In the genomic region with DNA sequence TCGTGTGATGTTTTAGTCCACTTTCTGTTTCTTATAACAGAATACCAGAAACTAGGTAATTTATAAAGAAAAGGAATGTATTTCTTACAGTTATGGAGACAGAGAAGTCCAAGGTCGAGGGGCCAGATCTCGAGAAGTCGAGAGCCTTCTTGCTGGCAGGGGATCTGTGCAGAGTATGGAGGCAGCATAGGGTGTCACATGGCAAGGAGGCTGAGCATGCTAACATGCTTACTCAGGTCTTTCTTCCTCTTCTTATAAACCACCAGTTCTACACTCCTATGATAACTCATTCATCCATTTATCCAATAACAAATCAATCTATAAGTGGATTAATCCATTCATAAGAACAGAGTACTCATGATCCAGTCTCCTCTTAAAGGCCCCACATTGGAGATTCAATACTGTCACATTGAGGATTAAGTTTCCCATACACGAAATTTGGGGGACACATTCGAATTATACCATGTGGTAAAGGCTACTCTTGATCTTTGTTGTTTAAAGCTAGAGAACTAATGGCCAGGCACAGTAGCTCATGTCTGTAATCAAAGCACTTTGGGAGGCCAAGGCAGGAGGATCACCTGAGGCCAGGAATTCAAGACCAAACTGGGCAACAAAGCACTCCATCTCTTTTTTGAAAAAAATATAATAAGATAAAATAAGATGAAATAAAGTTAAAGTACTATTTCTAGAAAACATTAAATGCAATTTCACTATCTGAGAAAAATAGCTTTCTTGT, we compare ENCODE assay signal across 9 cellular contexts. TPM values are rescaled to one million over a fixed set of nuclear protein-coding genes. Genes with fewer than 3 reads are reported as not detected.
A peak's percentile ranks its signal among the peaks of the same experiment; 100 is the strongest.
DNase-seq lines count a peak whose midpoint lies in the region; ATAC-seq and TF ChIP-seq lines count a peak whose summit lies in the region.
"Had no signal": no experiment of that assay in that cellular context is flagged by ENCODE, and none has a peak within 500 bp of the region (broad histone marks: within the 10 kb centered on the region; RNA-seq: fewer than 3 reads in every experiment).

No MANE protein-coding gene starts in this region.

- H3K27ac ChIP-seq in DOHH2 (ENCODE audit: low read depth, low read length): no peak overlapping the region
- H3K27ac ChIP-seq: thyroid gland had no signal

- peaks cover 67% of the 10 kb centered on the region for H3K79me2 ChIP-seq in DOHH2 (ENCODE audit: control insufficient read depth, low read length)

- H3K36me3 Mint-ChIP-seq in natural killer cell treated with Interleukin-12 subunit alpha and Interleukin-12 subunit beta and Interleukin-15 and Interleukin-18, amount 100 ng/mL, for 72 hours: peaks cover 19% of the 10 kb centered on the region

- peak; percentile 30 for DNase-seq in MG63
- DNase-seq in amniotic epithelial cell (ENCODE audit: low read depth): peak; percentile 50
- no peak for DNase-seq in natural killer cell treated with Interleukin-12 subunit alpha and Interleukin-12 subunit beta and Interleukin-15 and Interleukin-18, amount 100 ng/mL, for 72 hours (ENCODE audit: low spot score)
- no peak for DNase-seq in stimulated activated CD8-positive, alpha-beta memory T cell treated with anti-CD3 and anti-CD28 coated beads, Interleukin-4, amount 100 ng/mL, for 48 hours
- no peak for DNase-seq in ureter (ENCODE audit: low spot score)
- DNase-seq in NCI-H1092 treated with DMSO at 0.1 percent for 48 hours (lab: John Stamatoyannopoulos, UW): no peak
- no peak for DNase-seq in germinal center (ENCODE audit: low spot score)
- DNase-seq: thyroid gland had no signal

- H4K20me1 ChIP-seq in DOHH2 (ENCODE audit: control insufficient read depth, insufficient read depth, low read depth, low read length): peaks cover 9% of the 10 kb centered on the region

- H3K36me3 ChIP-seq in DOHH2 (ENCODE audit: control insufficient read depth, low read length): peaks cover 41% of the 10 kb centered on the region
- peaks cover 37% of the 10 kb centered on the region for H3K36me3 ChIP-seq in MG63
- H3K36me3 ChIP-seq: thyroid gland had no signal

- no peak for TF ChIP-seq CTCF in DOHH2 (IDR thresholded peaks at IDR 0.05; ENCODE audit: low read depth, low read length, poor library complexity, severe bottlenecking)

- peaks cover 27% of the 10 kb centered on the region for H3K4me1 ChIP-seq in DOHH2 (ENCODE audit: control insufficient read depth, low read length)

- H3K4me3 Mint-ChIP-seq in natural killer cell treated with Interleukin-12 subunit alpha and Interleukin-12 subunit beta and Interleukin-15 and Interleukin-18, amount 100 ng/mL, for 72 hours: peak overlapping the region; percentile 99

- H3K27ac Mint-ChIP-seq in natural killer cell treated with Interleukin-12 subunit alpha and Interleukin-12 subunit beta and Interleukin-15 and Interleukin-18, amount 100 ng/mL, for 72 hours: peak overlapping the region; percentile 29 to 99

- no peaks in the 10 kb centered on the region for H3K27me3 Mint-ChIP-seq in natural killer cell treated with Interleukin-12 subunit alpha and Interleukin-12 subunit beta and Interleukin-15 and Interleukin-18, amount 100 ng/mL, for 72 hours

- peak overlapping the region; percentile 71 for H3K4me2 ChIP-seq in DOHH2 (ENCODE audit: low read length)

- peaks cover 47 to 61% of the 10 kb centered on the region in 2 donors for H3K4me1 Mint-ChIP-seq in natural killer cell treated with Interleukin-12 subunit alpha and Interleukin-12 subunit beta and Interleukin-15 and Interleukin-18, amount 100 ng/mL, for 72 hours (ENCODE audit: low read depth in 2 of 2)

- no peaks in the 10 kb centered on the region for H3K9me2 ChIP-seq in DOHH2 (replicated peaks; ENCODE audit: control insufficient read depth, low read length)

- H3K4me3 ChIP-seq in DOHH2 (ENCODE audit: low read length) (peak overlapping the region; percentile 97), MG63 (peak overlapping the region; percentile 97)

- H3F3A ChIP-seq in DOHH2 (ENCODE audit: control insufficient read depth, insufficient read depth): no peaks in the 10 kb centered on the region

- no peaks in the 10 kb centered on the region for H3K9me3 Mint-ChIP-seq in natural killer cell treated with Interleukin-12 subunit alpha and Interleukin-12 subunit beta and Interleukin-15 and Interleukin-18, amount 100 ng/mL, for 72 hours

- no peaks in the 10 kb centered on the region for H3K27me3 ChIP-seq in DOHH2 (ENCODE audit: control insufficient read depth, low read length)
- no peaks in the 10 kb centered on the region for H3K27me3 ChIP-seq in MG63
- H3K27me3 ChIP-seq: thyroid gland had no signal

- ATAC-seq in natural killer cell treated with Interleukin-12 subunit alpha and Interleukin-12 subunit beta and Interleukin-15 and Interleukin-18, amount 100 ng/mL, for 72 hours: no peak

- 0 out of 2 replicates have a peak, but pooled peaks cover 4% of the 10 kb centered on the region for H3K9me3 ChIP-seq in DOHH2 (ENCODE audit: control insufficient read depth, insufficient read depth, low read length)
- H3K9me3 ChIP-seq in MG63: peaks cover 9% of the 10 kb centered on the region
- H3K9me3 ChIP-seq: thyroid gland had no signal

RNA-seq across cellular contexts. Expression of gene GOPC, which starts 2.1 kb away (rescaled TPM):
- 15.4 and 18.5 TPM in 2 replicates for total RNA-seq in MG63 (2014; rRNA removed; shearing (Covaris generic); ENCODE audit: low replicate concordance)
- 10 to 100 TPM; 19.0 to 21.6 TPM for total RNA-seq in natural killer cell treated with Interleukin-12 subunit alpha and Interleukin-12 subunit beta and Interleukin-15 and Interleukin-18, amount 100 ng/mL, for 72 hours
- total RNA-seq in ureter: 28.6 TPM

Comparison
In these comparisons a context has a peak if more than half of its experiments do, and no peak if none do; other contexts are left out.
1. DNase-seq: peak in MG63 (single experiment) and amniotic epithelial cell (single experiment); none in natural killer cell treated with Interleukin-12 subunit alpha and Interleukin-12 subunit beta and Interleukin-15 and Interleukin-18, amount 100 ng/mL, for 72 hours (single experiment), stimulated activated CD8-positive, alpha-beta memory T cell treated with anti-CD3 and anti-CD28 coated beads, Interleukin-4, amount 100 ng/mL, for 48 hours (single experiment), ureter (single experiment), NCI-H1092 treated with DMSO at 0.1 percent for 48 hours (single experiment) and germinal center (single experiment).